In genomic region chr15:45638641-45639040, GRCh38 we compare ENCODE assay signal across 10 cellular contexts. TPM values are rescaled to one million over a fixed set of nuclear protein-coding genes. Genes with fewer than 3 reads are reported as not detected.
DNase-seq lines count a peak whose midpoint lies in the region; ATAC-seq and TF ChIP-seq lines count a peak whose summit lies in the region.
"Had no signal": no experiment of that assay in that cellular context is flagged by ENCODE, and none has a peak within 500 bp of the region (broad histone marks: within the 10 kb centered on the region; RNA-seq: fewer than 3 reads in every experiment).

No MANE protein-coding gene starts in this region.

- no peak overlapping the region for H2AK5ac ChIP-seq in neuronal stem cell (ENCODE audit: low read depth, low read length)

- intact Hi-C loops in Calu3 (cut with micrococcal nuclease; ENCODE audit: unreplicated experiment), result no loop called here
- intact Hi-C loops in gastrocnemius medialis (cut with DNase I; ENCODE audit: low total_unique reads), result loop anchor here (5.0 kb wide), 2 partner anchors 236 to 926 kb away; partner anchors contain the start of genes B2M and PATL2

- H3K27me3 Mint-ChIP-seq in Calu3 (ENCODE audit: unreplicated experiment), result no peaks in the 10 kb centered on the region

- H3K4me3 ChIP-seq in gastrocnemius medialis, result no peak overlapping the region
- H3K4me3 ChIP-seq in neuronal stem cell (ENCODE audit: low read length in 2 of 2), result no peak overlapping the region

- H3K18ac ChIP-seq in neuronal stem cell (ENCODE audit: low read length), result no peak overlapping the region

- no peak overlapping the region for H3K14ac ChIP-seq in neuronal stem cell (ENCODE audit: low read length)

- H3K27ac Mint-ChIP-seq in Calu3 (ENCODE audit: unreplicated experiment), result peak overlapping the region; percentile 75

- peaks cover 26% of the 10 kb centered on the region for H3K36me3 Mint-ChIP-seq in Calu3 (ENCODE audit: insufficient read depth, unreplicated experiment)

- CTCF ChIA-PET in Calu3 (lab: Charles Lee) (no interaction called here), RWPE1 (lab: Yijun Ruan, JAX) (no interaction called here)

- no peaks in the 10 kb centered on the region for H3K36me3 ChIP-seq in gastrocnemius medialis
- no peaks in the 10 kb centered on the region for H3K36me3 ChIP-seq in neuronal stem cell (replicated peaks in 1 of 2; ENCODE audit: control insufficient read depth in 2 of 2, insufficient read depth in 2 of 2, low read length in 2 of 2)

- ATAC-seq in gastrocnemius medialis (no peak), HG02763 (IDR thresholded peaks at IDR 0.05; ENCODE audit: unreplicated experiment) (no peak)

- no peak for DNase-seq in Calu3
- no peak for DNase-seq in RWPE1 (ENCODE audit: low spot score)
- no peak for DNase-seq in epithelial cell of prostate (ENCODE audit: low read depth, low spot score)
- no peak for DNase-seq in gastrocnemius medialis
- no peak for DNase-seq in neuronal stem cell (ENCODE audit: low spot score)
- DNase-seq in Kasumi-1 (lab: John Stamatoyannopoulos, UW), result no peak
- DNase-seq: activated gamma-delta T cell; DMS153; effector CD4-positive, alpha-beta T cell had no signal

- no TSS peak for BruUV-seq in Calu3 (replicated peaks; lab: Mats Ljungman, UMichigan)

- no peak overlapping the region for H2AFZ ChIP-seq in neuronal stem cell (ENCODE audit: low read length)

- no peak for TF ChIP-seq CTCF in Calu3 (IDR thresholded peaks at IDR 0.05; ENCODE audit: unreplicated experiment)
- no peak for TF ChIP-seq CTCF in RWPE1 (conservative IDR thresholded peaks at IDR 0.05; ENCODE audit: low read depth)
- TF ChIP-seq CTCF in gastrocnemius medialis (IDR thresholded peaks at IDR 0.05 in 4 of 5, conservative IDR thresholded peaks at IDR 0.05 in 1 of 5), result no peak

- no peak for TF ChIP-seq POLR2A in gastrocnemius medialis (IDR thresholded peaks at IDR 0.05)

- H3K9me3 ChIP-seq in gastrocnemius medialis, result no peaks in the 10 kb centered on the region
- H3K9me3 ChIP-seq in neuronal stem cell (replicated peaks in 1 of 2; ENCODE audit: control insufficient read depth in 2 of 2, insufficient read depth in 1 of 2, low read depth in 1 of 2, low read length in 2 of 2), result no peaks in the 10 kb centered on the region

- POLR2A ChIA-PET in RWPE1 (lab: Yijun Ruan, JAX; ENCODE audit: low non-redundant PET), result no interaction called here

- no peak overlapping the region for H2BK5ac ChIP-seq in neuronal stem cell (ENCODE audit: low read length)

- peaks cover 50% of the 10 kb centered on the region for H3K4me1 Mint-ChIP-seq in Calu3 (ENCODE audit: low read depth, unreplicated experiment)

- no peaks in the 10 kb centered on the region for H3K79me1 ChIP-seq in neuronal stem cell (ENCODE audit: low read depth, low read length)

- no peak overlapping the region for H3K4ac ChIP-seq in neuronal stem cell (ENCODE audit: low read length)

- no peak overlapping the region for H4K91ac ChIP-seq in neuronal stem cell (ENCODE audit: low read depth, low read length, poor library complexity)

- peak overlapping the region; percentile 63 for H3K4me3 Mint-ChIP-seq in Calu3 (ENCODE audit: low read depth, unreplicated experiment)

- H2BK15ac ChIP-seq in neuronal stem cell (ENCODE audit: low read length), result no peak overlapping the region

- no peak overlapping the region for H3K23ac ChIP-seq in neuronal stem cell (ENCODE audit: low read depth, low read length, poor library complexity)

- no CpG with 5 or more reads among the region's 4 CpGs for WGBS in neuronal stem cell (ENCODE audit: extremely low coverage in 2 of 2, insufficient read length in 2 of 2, insufficient replicate concordance in 1 of 2), 2 donors

- in situ Hi-C loops in gastrocnemius medialis (cut with MboI; ENCODE audit: low sequenced_read_pairs in 4 of 4), result loop anchor here in 3 of 4 donors (5.0 to 25.0 kb wide), 3 partner anchors 51 to 1851 kb away; partner anchors contain the start of genes SHF (in 2 of the 3), BLOC1S6 (in 1 of the 3), ELL3 (in 1 of the 3) and SERF2 (in 1 of the 3)

- H3K4me2 ChIP-seq in neuronal stem cell (ENCODE audit: insufficient read depth, low read length, poor library complexity, severe bottlenecking), result no peak overlapping the region

- H3K9me3 Mint-ChIP-seq in Calu3 (ENCODE audit: low read depth, unreplicated experiment), result no peaks in the 10 kb centered on the region

- no peak overlapping the region for H2BK12ac ChIP-seq in neuronal stem cell (ENCODE audit: low read length)

- H3K9ac ChIP-seq in neuronal stem cell (ENCODE audit: low read depth, low read length, poor library complexity), result no peak overlapping the region

- H2BK120ac ChIP-seq in neuronal stem cell (ENCODE audit: low read depth, low read length), result no peak overlapping the region

- peaks cover 67 to 73% of the 10 kb centered on the region in 2 donors for H3K4me1 ChIP-seq in gastrocnemius medialis
- H3K4me1 ChIP-seq in neuronal stem cell (ENCODE audit: control insufficient read depth in 2 of 2, insufficient read depth in 1 of 2, low read depth in 1 of 2, low read length in 2 of 2), result peaks cover 0 to 5% of the 10 kb centered on the region in 2 donors

- H3K27me3 ChIP-seq in gastrocnemius medialis (no peaks in the 10 kb centered on the region), neuronal stem cell (ENCODE audit: control insufficient read depth in 3 of 3, insufficient read depth in 3 of 3, low read depth in 1 of 3, low read length in 3 of 3) (peaks cover 0 to 38% (median 15%) of the 10 kb centered on the region in 3 experiments)

- H4K8ac ChIP-seq in neuronal stem cell (ENCODE audit: low read depth, low read length), result no peak overlapping the region

- H3K27ac ChIP-seq in RWPE1 (peak overlapping the region; percentile 95), epithelial cell of prostate (peak overlapping the region; percentile 99), gastrocnemius medialis (peak overlapping the region; percentile 98 to 99 (median 98)), neuronal stem cell (replicated peaks; ENCODE audit: low read length) (no peak overlapping the region)

RNA-seq across cellular contexts. Expression of gene SQOR, which starts 3.8 kb away (rescaled TPM):
- total RNA-seq in Calu3 (2022) (76.0 and 76.1 TPM in 2 replicates), gastrocnemius medialis (100 to 1,000 TPM; 140 to 194 (median 164) TPM)
- polyA plus RNA-seq in neuronal stem cell (2013, experiment 1 of 2), result 0.47 TPM
- 0.48 TPM for polyA plus RNA-seq in neuronal stem cell (2013, experiment 2 of 2)

RNA-seq across cellular contexts. Expression of gene BLOC1S6, which starts 51.5 kb away (rescaled TPM):
- total RNA-seq in Calu3 (2022) (27.7 and 35.0 TPM in 2 replicates), gastrocnemius medialis (10 to 100 TPM; 32.9 to 38.2 (median 36.6) TPM)
- 32.4 TPM for polyA plus RNA-seq in neuronal stem cell (2013, experiment 1 of 2)
- polyA plus RNA-seq in neuronal stem cell (2013, experiment 2 of 2), result 32.6 TPM
